ENCODE assay signal across 1 cellular context in the genomic region with DNA sequence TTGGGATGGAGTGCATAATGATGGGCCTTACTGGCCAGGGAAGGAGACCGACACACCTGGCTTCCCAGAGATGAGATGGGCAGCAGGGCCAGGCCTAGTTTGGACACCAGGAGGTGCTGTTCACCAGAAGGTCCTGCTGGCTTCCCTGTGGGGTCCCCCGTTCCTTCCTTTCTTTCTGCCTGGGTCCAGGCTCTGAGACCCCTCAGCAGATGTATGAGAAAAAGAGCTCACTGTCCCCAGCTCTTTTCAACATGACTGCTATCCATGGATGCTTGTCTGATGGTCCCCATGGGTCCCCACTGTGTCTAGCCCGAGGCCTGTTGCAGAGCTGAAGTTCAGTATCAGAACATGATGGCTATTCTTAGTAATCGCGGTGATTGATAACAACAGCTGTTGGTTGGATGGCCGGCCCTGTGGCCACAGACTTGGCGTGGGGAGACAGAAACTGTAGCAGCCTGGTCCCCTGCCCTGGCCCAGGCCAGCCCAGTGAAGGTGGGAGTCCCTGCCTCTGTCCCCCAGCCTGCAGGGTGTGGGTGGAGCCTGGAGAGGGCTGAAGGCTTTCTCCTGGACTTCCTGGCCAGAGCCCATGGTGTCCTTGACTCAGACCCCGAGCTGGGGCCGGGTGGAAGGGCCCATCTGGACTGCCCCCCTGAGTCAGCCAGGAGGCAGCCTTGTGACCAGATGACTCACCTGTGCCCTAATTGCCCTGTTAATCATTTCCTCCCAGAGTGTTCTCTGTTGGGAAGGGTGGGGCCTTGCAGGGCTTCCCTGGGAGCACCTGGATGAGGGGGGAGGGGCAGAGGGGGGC.
A peak's percentile ranks its signal among the peaks of the same experiment; 100 is the strongest.
TF ChIP-seq lines count a peak whose summit lies in the region.

No MANE protein-coding gene starts in this region.

TF ChIP-seq in HepG2, 621 proteins besides CTCF, POLR2A, EP300 and RAD21 (continued from another document and continues in another):
- TF ChIP-seq, protein P1, sequence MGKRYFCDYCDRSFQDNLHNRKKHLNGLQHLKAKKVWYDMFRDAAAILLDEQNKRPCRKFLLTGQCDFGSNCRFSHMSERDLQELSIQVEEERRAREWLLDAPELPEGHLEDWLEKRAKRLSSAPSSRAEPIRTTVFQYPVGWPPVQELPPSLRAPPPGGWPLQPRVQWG (CRISPR knock-in tag; IDR thresholded peaks at IDR 0.05; ENCODE audit: borderline replicate concordance, low read depth), result no peak
- TF ChIP-seq TEAD2 (CRISPR knock-in tag; IDR thresholded peaks at IDR 0.05), result no peak
- TF ChIP-seq CEBPB (IDR thresholded peaks at IDR 0.05; ENCODE audit: borderline replicate concordance, low read depth, low read length), result no peak
- TF ChIP-seq PAXIP1 (CRISPR knock-in tag; conservative IDR thresholded peaks at IDR 0.05), result peak; percentile 96
- TF ChIP-seq ZNF160 (CRISPR knock-in tag; IDR thresholded peaks at IDR 0.05), result no peak; the same call in 1 of the 2 replicates
- no peak for TF ChIP-seq ZNF546 (CRISPR knock-in tag; conservative IDR thresholded peaks at IDR 0.05)
- no peak for TF ChIP-seq ZNF138 (CRISPR knock-in tag; IDR thresholded peaks at IDR 0.05; ENCODE audit: low read depth)
- no peak for TF ChIP-seq NONO (IDR thresholded peaks at IDR 0.05)
- no peak; the same call in 1 of the 2 replicates for TF ChIP-seq NONO (CRISPR knock-in tag; conservative IDR thresholded peaks at IDR 0.05)
- TF ChIP-seq ZNF207 (IDR thresholded peaks at IDR 0.05; ENCODE audit: borderline replicate concordance), result no peak
- TF ChIP-seq NR2C2 (CRISPR knock-in tag; IDR thresholded peaks at IDR 0.05; ENCODE audit: borderline replicate concordance), result peak; percentile 47; the same call in 1 of the 2 replicates
- TF ChIP-seq, protein P2, sequence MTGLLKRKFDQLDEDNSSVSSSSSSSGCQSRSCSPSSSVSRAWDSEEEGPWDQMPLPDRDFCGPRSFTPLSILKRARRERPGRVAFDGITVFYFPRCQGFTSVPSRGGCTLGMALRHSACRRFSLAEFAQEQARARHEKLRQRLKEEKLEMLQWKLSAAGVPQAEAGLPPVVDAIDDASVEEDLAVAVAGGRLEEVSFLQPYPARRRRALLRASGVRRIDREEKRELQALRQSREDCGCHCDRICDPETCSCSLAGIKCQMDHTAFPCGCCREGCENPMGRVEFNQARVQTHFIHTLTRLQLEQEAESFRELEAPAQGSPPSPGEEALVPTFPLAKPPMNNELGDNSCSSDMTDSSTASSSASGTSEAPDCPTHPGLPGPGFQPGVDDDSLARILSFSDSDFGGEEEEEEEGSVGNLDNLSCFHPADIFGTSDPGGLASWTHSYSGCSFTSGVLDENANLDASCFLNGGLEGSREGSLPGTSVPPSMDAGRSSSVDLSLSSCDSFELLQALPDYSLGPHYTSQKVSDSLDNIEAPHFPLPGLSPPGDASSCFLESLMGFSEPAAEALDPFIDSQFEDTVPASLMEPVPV (CRISPR knock-in tag; IDR thresholded peaks at IDR 0.05), result no peak
- no peak for TF ChIP-seq ATF6 (CRISPR knock-in tag; conservative IDR thresholded peaks at IDR 0.05)
- TF ChIP-seq, protein P3, sequence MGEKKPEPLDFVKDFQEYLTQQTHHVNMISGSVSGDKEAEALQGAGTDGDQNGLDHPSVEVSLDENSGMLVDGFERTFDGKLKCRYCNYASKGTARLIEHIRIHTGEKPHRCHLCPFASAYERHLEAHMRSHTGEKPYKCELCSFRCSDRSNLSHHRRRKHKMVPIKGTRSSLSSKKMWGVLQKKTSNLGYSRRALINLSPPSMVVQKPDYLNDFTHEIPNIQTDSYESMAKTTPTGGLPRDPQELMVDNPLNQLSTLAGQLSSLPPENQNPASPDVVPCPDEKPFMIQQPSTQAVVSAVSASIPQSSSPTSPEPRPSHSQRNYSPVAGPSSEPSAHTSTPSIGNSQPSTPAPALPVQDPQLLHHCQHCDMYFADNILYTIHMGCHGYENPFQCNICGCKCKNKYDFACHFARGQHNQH (CRISPR knock-in tag; IDR thresholded peaks at IDR 0.05), result peak; percentile 43; the same call in 1 of the 2 replicates
- peak; percentile 82 for TF ChIP-seq ZNF275 (CRISPR knock-in tag; IDR thresholded peaks at IDR 0.05; ENCODE audit: borderline replicate concordance)
- no peak for TF ChIP-seq SIX1 (CRISPR knock-in tag; IDR thresholded peaks at IDR 0.05; ENCODE audit: borderline replicate concordance)
- no peak for TF ChIP-seq MATR3 (CRISPR knock-in tag; IDR thresholded peaks at IDR 0.05)
- TF ChIP-seq TCF7 (IDR thresholded peaks at IDR 0.05; ENCODE audit: low read depth), result no peak
- TF ChIP-seq PITX1 (CRISPR knock-in tag; IDR thresholded peaks at IDR 0.05), result 0 out of 2 replicates have a peak, but pooled peaks have one; percentile 16
- TF ChIP-seq ZNF317 (CRISPR knock-in tag; IDR thresholded peaks at IDR 0.05), result peak; percentile 73; the same call in 1 of the 2 replicates
- TF ChIP-seq HNRNPH1 (optimal IDR thresholded peaks at IDR 0.05; ENCODE audit: low read depth, low read length), result no peak
- TF ChIP-seq ZNF367 (CRISPR knock-in tag; IDR thresholded peaks at IDR 0.05; ENCODE audit: borderline replicate concordance), result no peak
- no peak for TF ChIP-seq FOXC1 (CRISPR knock-in tag; IDR thresholded peaks at IDR 0.05; ENCODE audit: borderline replicate concordance)
- TF ChIP-seq ATF7 (IDR thresholded peaks at IDR 0.05), result no peak
- no peak for TF ChIP-seq ATF7 (CRISPR knock-in tag; IDR thresholded peaks at IDR 0.05)
- TF ChIP-seq KLF16 (CRISPR knock-in tag; IDR thresholded peaks at IDR 0.05), result 0 out of 4 replicates have a peak, but pooled peaks of 1 of the 2 experiments have one; percentile 18
- no peak for TF ChIP-seq XBP1 (CRISPR knock-in tag; IDR thresholded peaks at IDR 0.05)
- TF ChIP-seq TRIM22 (IDR thresholded peaks at IDR 0.05), result no peak
- TF ChIP-seq EED (CRISPR knock-in tag; IDR thresholded peaks at IDR 0.05), result peak; percentile 23; the same call in 1 of the 2 replicates
- no peak; the same call in 1 of the 2 replicates for TF ChIP-seq HIC2 (CRISPR knock-in tag; IDR thresholded peaks at IDR 0.05; ENCODE audit: low read depth)
- TF ChIP-seq, protein P4, sequence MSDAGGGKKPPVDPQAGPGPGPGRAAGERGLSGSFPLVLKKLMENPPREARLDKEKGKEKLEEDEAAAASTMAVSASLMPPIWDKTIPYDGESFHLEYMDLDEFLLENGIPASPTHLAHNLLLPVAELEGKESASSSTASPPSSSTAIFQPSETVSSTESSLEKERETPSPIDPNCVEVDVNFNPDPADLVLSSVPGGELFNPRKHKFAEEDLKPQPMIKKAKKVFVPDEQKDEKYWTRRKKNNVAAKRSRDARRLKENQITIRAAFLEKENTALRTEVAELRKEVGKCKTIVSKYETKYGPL (CRISPR knock-in tag; IDR thresholded peaks at IDR 0.05), result no peak
- TF ChIP-seq, protein P5, sequence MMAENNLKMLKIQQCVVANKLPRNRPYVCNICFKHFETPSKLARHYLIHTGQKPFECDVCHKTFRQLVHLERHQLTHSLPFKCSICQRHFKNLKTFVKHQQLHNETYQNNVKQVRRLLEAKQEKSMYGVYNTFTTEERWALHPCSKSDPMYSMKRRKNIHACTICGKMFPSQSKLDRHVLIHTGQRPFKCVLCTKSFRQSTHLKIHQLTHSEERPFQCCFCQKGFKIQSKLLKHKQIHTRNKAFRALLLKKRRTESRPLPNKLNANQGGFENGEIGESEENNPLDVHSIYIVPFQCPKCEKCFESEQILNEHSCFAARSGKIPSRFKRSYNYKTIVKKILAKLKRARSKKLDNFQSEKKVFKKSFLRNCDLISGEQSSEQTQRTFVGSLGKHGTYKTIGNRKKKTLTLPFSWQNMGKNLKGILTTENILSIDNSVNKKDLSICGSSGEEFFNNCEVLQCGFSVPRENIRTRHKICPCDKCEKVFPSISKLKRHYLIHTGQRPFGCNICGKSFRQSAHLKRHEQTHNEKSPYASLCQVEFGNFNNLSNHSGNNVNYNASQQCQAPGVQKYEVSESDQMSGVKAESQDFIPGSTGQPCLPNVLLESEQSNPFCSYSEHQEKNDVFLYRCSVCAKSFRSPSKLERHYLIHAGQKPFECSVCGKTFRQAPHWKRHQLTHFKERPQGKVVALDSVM (CRISPR knock-in tag; IDR thresholded peaks at IDR 0.05), result 0 out of 2 replicates have a peak, but pooled peaks have one; percentile 9
- TF ChIP-seq ZNF18 (CRISPR knock-in tag; IDR thresholded peaks at IDR 0.05; ENCODE audit: insufficient replicate concordance), result peak; percentile 44
- TF ChIP-seq DDIT3 (CRISPR knock-in tag; IDR thresholded peaks at IDR 0.05), result no peak
- TF ChIP-seq TAF1 (CRISPR knock-in tag; IDR thresholded peaks at IDR 0.05), result no peak; the same call in 1 of the 2 replicates
- 0 out of 2 replicates have a peak, but pooled peaks have one; percentile 16 for TF ChIP-seq BHLHE40 (IDR thresholded peaks at IDR 0.05; ENCODE audit: low read length)
